1 cellular context compared by ENCODE assay signal in the genomic region with DNA sequence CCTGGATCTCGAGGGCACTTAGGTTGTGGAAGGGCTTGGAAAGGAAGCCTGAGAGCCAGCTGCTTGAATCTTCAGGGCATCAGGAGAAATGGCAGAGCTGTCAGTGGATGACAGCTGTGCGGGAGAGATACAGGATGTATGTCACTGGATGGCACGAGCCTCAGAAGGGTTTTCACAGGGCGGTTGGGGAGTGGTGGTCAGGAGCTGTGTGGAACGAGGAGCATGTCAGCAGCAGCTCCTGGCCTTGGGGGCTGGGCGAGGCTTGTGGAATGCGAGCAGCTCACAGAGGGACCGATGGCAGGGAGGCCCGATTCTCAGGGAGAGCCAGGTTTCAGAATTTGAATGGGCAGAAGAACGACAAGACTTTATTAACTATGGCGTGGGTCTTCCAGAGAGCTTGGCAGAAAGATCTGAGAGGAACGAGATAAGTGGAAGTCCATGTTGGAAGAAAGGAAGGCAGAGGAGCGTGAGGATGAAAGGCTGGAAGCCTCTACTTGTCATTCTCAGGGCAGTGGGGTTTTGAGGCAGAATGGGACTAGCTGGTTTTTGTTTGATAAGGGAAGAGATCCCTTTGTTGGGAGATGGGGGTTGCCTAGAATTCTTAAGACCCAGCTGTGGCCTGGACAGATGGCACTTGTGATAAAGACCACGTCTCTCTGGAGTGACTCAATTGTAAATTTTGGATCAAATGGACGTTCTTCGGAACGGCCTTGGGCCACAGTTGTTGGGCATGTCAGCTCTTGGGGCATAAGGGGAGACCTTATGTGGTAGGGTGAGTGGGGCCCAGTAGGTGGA.
TF ChIP-seq lines count a peak whose summit lies in the region.

No MANE protein-coding gene starts in this region.

TF ChIP-seq in IMR-90, 13 proteins besides CTCF, POLR2A, EP300 and RAD21:
- TF ChIP-seq BHLHE40 (IDR thresholded peaks at IDR 0.05; ENCODE audit: low read depth, low read length) (no peak), MAFK (IDR thresholded peaks at IDR 0.05; ENCODE audit: low read depth, low read length) (no peak), CHD1 (IDR thresholded peaks at IDR 0.05; ENCODE audit: low read depth, low read length) (no peak), MXI1 (IDR thresholded peaks at IDR 0.05; ENCODE audit: borderline replicate concordance, low read depth, low read length) (no peak), CEBPB (IDR thresholded peaks at IDR 0.05; ENCODE audit: low read depth, low read length) (no peak), FOS (IDR thresholded peaks at IDR 0.05; ENCODE audit: low read depth, low read length) (no peak), RFX5 (IDR thresholded peaks at IDR 0.05; ENCODE audit: low read depth, low read length) (no peak), SMC3 (IDR thresholded peaks at IDR 0.05; ENCODE audit: low read depth, low read length) (no peak), NFE2L2 (IDR thresholded peaks at IDR 0.05; ENCODE audit: low read depth, low read length) (no peak)
- TF ChIP-seq, protein P1, sequence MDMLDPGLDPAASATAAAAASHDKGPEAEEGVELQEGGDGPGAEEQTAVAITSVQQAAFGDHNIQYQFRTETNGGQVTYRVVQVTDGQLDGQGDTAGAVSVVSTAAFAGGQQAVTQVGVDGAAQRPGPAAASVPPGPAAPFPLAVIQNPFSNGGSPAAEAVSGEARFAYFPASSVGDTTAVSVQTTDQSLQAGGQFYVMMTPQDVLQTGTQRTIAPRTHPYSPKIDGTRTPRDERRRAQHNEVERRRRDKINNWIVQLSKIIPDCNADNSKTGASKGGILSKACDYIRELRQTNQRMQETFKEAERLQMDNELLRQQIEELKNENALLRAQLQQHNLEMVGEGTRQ (IDR thresholded peaks at IDR 0.05; ENCODE audit: low read depth, low read length), result no peak
- TF ChIP-seq, protein P2, sequence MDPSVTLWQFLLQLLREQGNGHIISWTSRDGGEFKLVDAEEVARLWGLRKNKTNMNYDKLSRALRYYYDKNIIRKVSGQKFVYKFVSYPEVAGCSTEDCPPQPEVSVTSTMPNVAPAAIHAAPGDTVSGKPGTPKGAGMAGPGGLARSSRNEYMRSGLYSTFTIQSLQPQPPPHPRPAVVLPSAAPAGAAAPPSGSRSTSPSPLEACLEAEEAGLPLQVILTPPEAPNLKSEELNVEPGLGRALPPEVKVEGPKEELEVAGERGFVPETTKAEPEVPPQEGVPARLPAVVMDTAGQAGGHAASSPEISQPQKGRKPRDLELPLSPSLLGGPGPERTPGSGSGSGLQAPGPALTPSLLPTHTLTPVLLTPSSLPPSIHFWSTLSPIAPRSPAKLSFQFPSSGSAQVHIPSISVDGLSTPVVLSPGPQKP (IDR thresholded peaks at IDR 0.05; ENCODE audit: borderline replicate concordance, low read depth, low read length), result no peak
